In the genomic region with DNA sequence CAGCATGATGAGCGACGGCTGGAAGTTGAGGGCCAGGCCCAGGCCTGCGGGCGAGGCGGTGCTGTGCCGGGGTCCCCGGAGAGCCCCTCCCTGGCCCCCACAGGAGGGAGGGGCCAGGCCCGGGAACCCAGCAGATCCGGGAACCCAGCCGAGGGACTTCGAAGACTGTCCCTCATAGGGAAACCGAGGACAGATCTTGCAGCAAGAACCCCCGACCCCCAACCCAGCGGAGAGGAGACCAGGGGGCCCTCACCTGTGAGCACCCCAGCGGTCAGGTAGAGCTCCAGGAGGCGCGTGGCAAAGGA, we compare ENCODE assay signal across 2 cellular contexts.
A peak's percentile ranks its signal among the peaks of the same experiment; 100 is the strongest.
TF ChIP-seq lines count a peak whose summit lies in the region.

No MANE protein-coding gene starts in this region.

TF ChIP-seq in endothelial cell of umbilical vein, 7 proteins besides CTCF, POLR2A, EP300 and RAD21:
- TF ChIP-seq EZH2 (IDR thresholded peaks at IDR 0.05; ENCODE audit: borderline replicate concordance, low read depth, low read length, severe bottlenecking) (peak; percentile 19), MAX (IDR thresholded peaks at IDR 0.05; ENCODE audit: insufficient read depth, insufficient read length) (no peak)

TF ChIP-seq in SK-N-SH, 30 proteins besides CTCF, POLR2A, EP300 and RAD21:
- TF ChIP-seq TCF12 (IDR thresholded peaks at IDR 0.05) = no peak
- no peak for TF ChIP-seq FOXM1 (IDR thresholded peaks at IDR 0.05; ENCODE audit: low read depth)
- no peak for TF ChIP-seq TAF1 (IDR thresholded peaks at IDR 0.05; ENCODE audit: borderline replicate concordance, low read depth, low read length)
- TF ChIP-seq, protein P1, sequence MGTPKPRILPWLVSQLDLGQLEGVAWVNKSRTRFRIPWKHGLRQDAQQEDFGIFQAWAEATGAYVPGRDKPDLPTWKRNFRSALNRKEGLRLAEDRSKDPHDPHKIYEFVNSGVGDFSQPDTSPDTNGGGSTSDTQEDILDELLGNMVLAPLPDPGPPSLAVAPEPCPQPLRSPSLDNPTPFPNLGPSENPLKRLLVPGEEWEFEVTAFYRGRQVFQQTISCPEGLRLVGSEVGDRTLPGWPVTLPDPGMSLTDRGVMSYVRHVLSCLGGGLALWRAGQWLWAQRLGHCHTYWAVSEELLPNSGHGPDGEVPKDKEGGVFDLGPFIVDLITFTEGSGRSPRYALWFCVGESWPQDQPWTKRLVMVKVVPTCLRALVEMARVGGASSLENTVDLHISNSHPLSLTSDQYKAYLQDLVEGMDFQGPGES (IDR thresholded peaks at IDR 0.05; ENCODE audit: low read depth, low read length) = no peak
- no peak for TF ChIP-seq JUND (IDR thresholded peaks at IDR 0.05)
- TF ChIP-seq NRF1 (IDR thresholded peaks at IDR 0.05; ENCODE audit: low read depth, low read length) = no peak
- TF ChIP-seq, protein P2, sequence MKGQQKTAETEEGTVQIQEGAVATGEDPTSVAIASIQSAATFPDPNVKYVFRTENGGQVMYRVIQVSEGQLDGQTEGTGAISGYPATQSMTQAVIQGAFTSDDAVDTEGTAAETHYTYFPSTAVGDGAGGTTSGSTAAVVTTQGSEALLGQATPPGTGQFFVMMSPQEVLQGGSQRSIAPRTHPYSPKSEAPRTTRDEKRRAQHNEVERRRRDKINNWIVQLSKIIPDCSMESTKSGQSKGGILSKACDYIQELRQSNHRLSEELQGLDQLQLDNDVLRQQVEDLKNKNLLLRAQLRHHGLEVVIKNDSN (IDR thresholded peaks at IDR 0.05; ENCODE audit: borderline replicate concordance, low read depth) = no peak
- TF ChIP-seq TEAD4 (IDR thresholded peaks at IDR 0.05; ENCODE audit: borderline replicate concordance, insufficient read depth) = no peak
- TF ChIP-seq MXI1 (IDR thresholded peaks at IDR 0.05; ENCODE audit: low read depth, low read length) = no peak
- no peak for TF ChIP-seq NFIC (IDR thresholded peaks at IDR 0.05; ENCODE audit: borderline replicate concordance)
- no peak for TF ChIP-seq CHD2 (IDR thresholded peaks at IDR 0.05; ENCODE audit: low read length, partially characterized antibody)
- no peak for TF ChIP-seq RXRA (IDR thresholded peaks at IDR 0.05; ENCODE audit: borderline replicate concordance, low read depth)
- TF ChIP-seq SMC3 (IDR thresholded peaks at IDR 0.05; ENCODE audit: low read depth, low read length) = no peak
- no peak for TF ChIP-seq GATA2 (CRISPR knock-in tag; IDR thresholded peaks at IDR 0.05)
- TF ChIP-seq, protein P3, sequence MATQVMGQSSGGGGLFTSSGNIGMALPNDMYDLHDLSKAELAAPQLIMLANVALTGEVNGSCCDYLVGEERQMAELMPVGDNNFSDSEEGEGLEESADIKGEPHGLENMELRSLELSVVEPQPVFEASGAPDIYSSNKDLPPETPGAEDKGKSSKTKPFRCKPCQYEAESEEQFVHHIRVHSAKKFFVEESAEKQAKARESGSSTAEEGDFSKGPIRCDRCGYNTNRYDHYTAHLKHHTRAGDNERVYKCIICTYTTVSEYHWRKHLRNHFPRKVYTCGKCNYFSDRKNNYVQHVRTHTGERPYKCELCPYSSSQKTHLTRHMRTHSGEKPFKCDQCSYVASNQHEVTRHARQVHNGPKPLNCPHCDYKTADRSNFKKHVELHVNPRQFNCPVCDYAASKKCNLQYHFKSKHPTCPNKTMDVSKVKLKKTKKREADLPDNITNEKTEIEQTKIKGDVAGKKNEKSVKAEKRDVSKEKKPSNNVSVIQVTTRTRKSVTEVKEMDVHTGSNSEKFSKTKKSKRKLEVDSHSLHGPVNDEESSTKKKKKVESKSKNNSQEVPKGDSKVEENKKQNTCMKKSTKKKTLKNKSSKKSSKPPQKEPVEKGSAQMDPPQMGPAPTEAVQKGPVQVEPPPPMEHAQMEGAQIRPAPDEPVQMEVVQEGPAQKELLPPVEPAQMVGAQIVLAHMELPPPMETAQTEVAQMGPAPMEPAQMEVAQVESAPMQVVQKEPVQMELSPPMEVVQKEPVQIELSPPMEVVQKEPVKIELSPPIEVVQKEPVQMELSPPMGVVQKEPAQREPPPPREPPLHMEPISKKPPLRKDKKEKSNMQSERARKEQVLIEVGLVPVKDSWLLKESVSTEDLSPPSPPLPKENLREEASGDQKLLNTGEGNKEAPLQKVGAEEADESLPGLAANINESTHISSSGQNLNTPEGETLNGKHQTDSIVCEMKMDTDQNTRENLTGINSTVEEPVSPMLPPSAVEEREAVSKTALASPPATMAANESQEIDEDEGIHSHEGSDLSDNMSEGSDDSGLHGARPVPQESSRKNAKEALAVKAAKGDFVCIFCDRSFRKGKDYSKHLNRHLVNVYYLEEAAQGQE (IDR thresholded peaks at IDR 0.05; ENCODE audit: low read depth, low read length) = no peak
- no peak for TF ChIP-seq PBX3 (IDR thresholded peaks at IDR 0.05)
- TF ChIP-seq MEF2A (IDR thresholded peaks at IDR 0.05; ENCODE audit: borderline replicate concordance, low read depth) = no peak
- no peak for TF ChIP-seq EZH2phosphoT487 (IDR thresholded peaks at IDR 0.05; ENCODE audit: borderline replicate concordance, low read depth)
